Comparison of ENCODE assay signal across 25 cellular contexts in the genomic region with DNA sequence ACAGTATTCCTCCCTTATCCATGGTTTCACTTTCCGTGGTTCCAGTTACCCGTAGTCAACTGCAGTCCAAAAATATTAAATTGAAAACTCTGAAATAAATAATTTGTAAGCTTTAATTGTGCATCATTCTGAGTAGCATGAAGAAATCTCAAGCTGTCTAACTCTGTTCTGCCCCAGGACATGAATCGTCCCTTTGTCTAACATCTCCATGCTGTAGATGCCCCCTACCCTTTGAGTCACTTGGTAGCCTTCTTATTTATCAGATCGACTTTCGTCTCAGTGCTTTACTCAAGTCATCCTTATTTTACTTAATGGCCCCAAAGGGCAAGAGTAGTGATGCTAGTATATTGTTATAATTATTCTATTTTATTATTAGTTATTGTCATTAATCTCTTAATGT. TPM values are rescaled to one million over a fixed set of nuclear protein-coding genes. Genes with fewer than 3 reads are reported as not detected.
DNase-seq lines count a peak whose midpoint lies in the region; ATAC-seq and TF ChIP-seq lines count a peak whose summit lies in the region.
"Had no signal": no experiment of that assay in that cellular context is flagged by ENCODE, and none has a peak within 500 bp of the region (broad histone marks: within the 10 kb centered on the region; RNA-seq: fewer than 3 reads in every experiment).

No MANE protein-coding gene starts in this region.

- no peaks in the 10 kb centered on the region for H3K36me3 Mint-ChIP-seq in neural progenitor cell
- H3K36me3 Mint-ChIP-seq: CD4-positive, alpha-beta memory T cell had no signal

- H3K4me3 ChIP-seq in brain microvascular endothelial cell (ENCODE audit: low read depth, low read length) = peak overlapping the region; percentile 44
- peak overlapping the region; percentile 26 for H3K4me3 ChIP-seq in fibroblast of villous mesenchyme (ENCODE audit: low read depth, low read length)
- H3K4me3 ChIP-seq in tibial artery = no peak overlapping the region
- H3K4me3 ChIP-seq in neural progenitor cell = no peak overlapping the region
- H3K4me3 ChIP-seq: GM12878, GM23248, MG63, SJSA1 had no signal

- no peak for TF ChIP-seq CTCF in brain microvascular endothelial cell (IDR thresholded peaks at IDR 0.05; ENCODE audit: low read depth, low read length, missing control alignments)
- no peak for TF ChIP-seq CTCF in fibroblast of villous mesenchyme (IDR thresholded peaks at IDR 0.05; ENCODE audit: insufficient read depth, low read depth, low read length)
- no peak for TF ChIP-seq CTCF in tibial artery (IDR thresholded peaks at IDR 0.05)
- TF ChIP-seq CTCF in neural progenitor cell (IDR thresholded peaks at IDR 0.05) = no peak

- H3F3A ChIP-seq in neural progenitor cell (ENCODE audit: low read depth) = no peaks in the 10 kb centered on the region

- H2AFZ ChIP-seq in neural progenitor cell (replicated peaks) = no peak overlapping the region
- H2AFZ ChIP-seq: GM23248 had no signal

- no peaks in the 10 kb centered on the region for H3K9me3 ChIP-seq in tibial artery
- H3K9me3 ChIP-seq in neural progenitor cell (ENCODE audit: low read depth) = no peaks in the 10 kb centered on the region
- H3K9me3 ChIP-seq: MG63 had no signal

- H4K20me1 ChIP-seq in neural progenitor cell (ENCODE audit: low read depth) = no peaks in the 10 kb centered on the region

- H3K9me3 Mint-ChIP-seq in neural progenitor cell = no peaks in the 10 kb centered on the region

- H3K27me3 Mint-ChIP-seq in neural progenitor cell (ENCODE audit: insufficient read depth, low read depth) = no peaks in the 10 kb centered on the region

- DNase-seq in COLO829 (ENCODE audit: low spot score) (peak; percentile 59), brain microvascular endothelial cell (no peak), fibroblast of villous mesenchyme (ENCODE audit: low read depth) (no peak), tibial artery (no peak), neural progenitor cell (ENCODE audit: low spot score) (no peak)
- no peak for DNase-seq in NK-92 treated with Interleukin-12 subunit alpha and Interleukin-12 subunit beta, amount 100 ng/mL, for 24 hours (lab: John Stamatoyannopoulos, UW)
- DNase-seq: C1 segment of cervical spinal cord; Caco-2; CD4-positive, alpha-beta memory T cell; DMS 273 treated with DMSO at 0.1 percent for 48 hours; DMS79; EL; GDM1; GM23248; H7; KG1; MG63; NCI-H1694; NCI-H2029 treated with DMSO at 0.1 percent for 48 hours; NCI-H226; NCI-H510A; PC-3 had no signal

- no peaks in the 10 kb centered on the region for H3K79me2 ChIP-seq in neural progenitor cell (ENCODE audit: low read depth)

- no peaks in the 10 kb centered on the region for H3K27me3 ChIP-seq in brain microvascular endothelial cell (replicated peaks)
- no peaks in the 10 kb centered on the region for H3K27me3 ChIP-seq in tibial artery
- no peaks in the 10 kb centered on the region for H3K27me3 ChIP-seq in neural progenitor cell
- H3K27me3 ChIP-seq: MG63, SJSA1 had no signal

- in situ Hi-C loops in brain microvascular endothelial cell (cut with HindIII; ENCODE audit: low pct_ligation_motif_present, low sequenced_read_pairs) = no loop called here

- intact Hi-C loops in tibial artery (cut with DNase I; ENCODE audit: low total_unique reads) = no loop called here

- H3K27ac ChIP-seq in brain microvascular endothelial cell (no peak overlapping the region), tibial artery (peak overlapping the region; percentile 12 to 74), neural progenitor cell (no peak overlapping the region)
- H3K27ac ChIP-seq: GM23248, SJSA1 had no signal

- H3K9ac ChIP-seq in neural progenitor cell = no peak overlapping the region
- H3K9ac ChIP-seq: GM23248 had no signal

- H3K4me1 ChIP-seq in tibial artery (peaks cover 0 to 72% (median 19%) of the 10 kb centered on the region in 4 donors), neural progenitor cell (peaks cover 5% of the 10 kb centered on the region)

- H3K4me1 Mint-ChIP-seq in neural progenitor cell = no peaks in the 10 kb centered on the region
- H3K4me1 Mint-ChIP-seq: CD4-positive, alpha-beta memory T cell had no signal

- no peak for ATAC-seq in HG03342 (IDR thresholded peaks at IDR 0.05; ENCODE audit: unreplicated experiment)
- ATAC-seq: GM12878, PC-3 had no signal

- no peak overlapping the region for H3K4me2 ChIP-seq in neural progenitor cell

- H3K4me3 Mint-ChIP-seq in neural progenitor cell = no peak overlapping the region
- H3K4me3 Mint-ChIP-seq: CD4-positive, alpha-beta memory T cell had no signal

- no peak overlapping the region for H3K27ac Mint-ChIP-seq in neural progenitor cell
- H3K27ac Mint-ChIP-seq: CD4-positive, alpha-beta memory T cell had no signal

- H3K36me3 ChIP-seq in brain microvascular endothelial cell (replicated peaks) (no peaks in the 10 kb centered on the region), tibial artery (no peaks in the 10 kb centered on the region), neural progenitor cell (no peaks in the 10 kb centered on the region)
- H3K36me3 ChIP-seq: MG63 had no signal

RNA-seq across cellular contexts. Expression of a gene that starts 41.8 kb away (rescaled TPM):
- total RNA-seq in fibroblast of villous mesenchyme (95.9 and 106 TPM in 2 replicates), neural progenitor cell (ENCODE audit: low replicate concordance) (not detected in 2 replicates)
- total RNA-seq: H7 had no signal

Comparison
In these comparisons a context has a peak if more than half of its experiments do, and no peak if none do; other contexts are left out.
1. H3K27ac ChIP-seq: peak in tibial artery (2 of 2); none in brain microvascular endothelial cell (single experiment) and neural progenitor cell (single experiment).
2. H3K4me3 ChIP-seq: peak in brain microvascular endothelial cell (single experiment) and fibroblast of villous mesenchyme (single experiment); none in tibial artery (0 of 2) and neural progenitor cell (single experiment).
3. RNA of a gene that starts 41.8 kb away (total RNA-seq): 95.9 to 106 TPM in fibroblast of villous mesenchyme; not detected in neural progenitor cell; every median in the first group is over 10 times any median in the second.